ENCODE assay signal across 1 cellular context in the genomic region with DNA sequence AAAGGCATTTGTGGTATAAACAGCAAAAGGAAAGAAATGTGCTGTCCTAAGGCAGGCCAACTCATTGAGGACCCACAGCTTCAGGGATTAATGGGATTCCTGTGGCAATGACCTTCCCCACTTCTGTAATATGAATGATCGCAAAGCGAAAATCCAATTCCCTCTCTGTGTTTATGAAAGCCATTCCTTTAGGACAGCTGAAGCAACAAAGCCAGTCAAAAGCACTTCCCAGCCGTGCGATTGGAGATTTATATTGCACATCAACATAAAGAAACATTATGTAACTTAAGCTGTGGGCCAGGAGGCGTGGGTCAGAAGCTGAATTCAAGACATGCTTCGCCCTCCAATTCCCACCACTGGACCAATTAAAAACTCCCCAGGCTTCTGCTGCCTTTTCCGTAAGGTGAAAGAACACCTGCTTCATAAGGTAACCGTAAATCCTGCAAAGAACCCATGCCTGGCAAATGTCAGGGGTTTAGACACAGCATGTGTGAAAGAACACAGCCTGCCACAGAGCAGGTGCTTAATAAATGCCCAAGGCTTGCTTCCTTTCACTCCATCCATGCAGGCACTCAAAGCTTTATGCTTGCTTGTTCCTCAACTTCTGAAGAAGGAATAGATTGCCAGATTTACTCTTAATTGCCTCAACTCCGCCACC.
TF ChIP-seq lines count a peak whose summit lies in the region.

No MANE protein-coding gene starts in this region.

TF ChIP-seq in HEK293, 187 proteins besides CTCF, POLR2A, EP300 and RAD21 (continued from another document and continues in another):
- TF ChIP-seq ZNF398 (tag by site-specific recombination; IDR thresholded peaks at IDR 0.05) (no peak), OSR2 (tag by site-specific recombination; IDR thresholded peaks at IDR 0.05) (peak; percentile 74), ZNF660 (tag by site-specific recombination; IDR thresholded peaks at IDR 0.05) (no peak), ZIC2 (tag by site-specific recombination; IDR thresholded peaks at IDR 0.05) (peak; percentile 46; the same call in 1 of the 2 replicates), SCRT1 (tag by site-specific recombination; IDR thresholded peaks at IDR 0.05; ENCODE audit: borderline replicate concordance) (peak; percentile 48; the same call in 1 of the 2 replicates), ZNF585B (tag by site-specific recombination; IDR thresholded peaks at IDR 0.05) (no peak), ZNF214 (tag by site-specific recombination; IDR thresholded peaks at IDR 0.05; ENCODE audit: borderline replicate concordance) (no peak), TRIM28 (IDR thresholded peaks at IDR 0.05; ENCODE audit: borderline replicate concordance, low read length) (peak; percentile 44; the same call in 1 of the 2 replicates), ZBTB44 (tag by site-specific recombination; IDR thresholded peaks at IDR 0.05) (peak; percentile 60; the same call in 1 of the 2 replicates), EGR2 (tag by site-specific recombination; IDR thresholded peaks at IDR 0.05; ENCODE audit: low read depth) (0 out of 2 replicates have a peak, but pooled peaks have one; percentile 27), PRDM1 (tag by site-specific recombination; IDR thresholded peaks at IDR 0.05) (peak; percentile 84), ZNF211 (tag by site-specific recombination; IDR thresholded peaks at IDR 0.05; ENCODE audit: low read depth) (no peak), ZNF514 (tag by site-specific recombination; IDR thresholded peaks at IDR 0.05) (no peak), SCRT2 (tag by site-specific recombination; IDR thresholded peaks at IDR 0.05) (no peak), MZF1 (tag by site-specific recombination; IDR thresholded peaks at IDR 0.05; ENCODE audit: borderline replicate concordance) (peak; percentile 30; the same call in 1 of the 2 replicates), PRDM6 (tag by site-specific recombination; IDR thresholded peaks at IDR 0.05) (peak; percentile 16; the same call in 1 of the 2 replicates), ZXDB (tag by site-specific recombination; IDR thresholded peaks at IDR 0.05) (peak; percentile 45; the same call in 1 of the 2 replicates), GLIS1 (tag by site-specific recombination; IDR thresholded peaks at IDR 0.05) (peak; percentile 57; the same call in 1 of the 2 replicates), FEZF1 (tag by site-specific recombination; IDR thresholded peaks at IDR 0.05) (peak; percentile 51; the same call in 1 of the 2 replicates), ZNF449 (tag by site-specific recombination; IDR thresholded peaks at IDR 0.05) (no peak), ZNF10 (tag by site-specific recombination; IDR thresholded peaks at IDR 0.05) (peak; percentile 52; the same call in 1 of the 2 replicates), ZNF18 (tag by site-specific recombination; IDR thresholded peaks at IDR 0.05) (peak; percentile 98), ZNF561 (tag by site-specific recombination; IDR thresholded peaks at IDR 0.05; ENCODE audit: borderline replicate concordance) (peak; percentile 29; the same call in 1 of the 2 replicates), ZNF335 (tag by site-specific recombination; conservative IDR thresholded peaks at IDR 0.05) (no peak), ZNF510 (tag by site-specific recombination; IDR thresholded peaks at IDR 0.05; ENCODE audit: insufficient replicate concordance) (no peak), ZNF654 (tag by site-specific recombination; IDR thresholded peaks at IDR 0.05; ENCODE audit: low read depth) (no peak), ZNF664 (tag by site-specific recombination; IDR thresholded peaks at IDR 0.05) (peak; percentile 49; the same call in 1 of the 2 replicates), ZNF24 (tag by site-specific recombination; IDR thresholded peaks at IDR 0.05) (no peak), ZEB2 (tag by site-specific recombination; IDR thresholded peaks at IDR 0.05) (peak; percentile 77), ZBTB20 (tag by site-specific recombination; IDR thresholded peaks at IDR 0.05) (peak; percentile 98), ZNF677 (tag by site-specific recombination; IDR thresholded peaks at IDR 0.05) (no peak), IKZF3 (tag by site-specific recombination; IDR thresholded peaks at IDR 0.05) (peak; percentile 21; the same call in 1 of the 2 replicates), ZNF624 (tag by site-specific recombination; IDR thresholded peaks at IDR 0.05) (no peak)
- TF ChIP-seq, protein P1, sequence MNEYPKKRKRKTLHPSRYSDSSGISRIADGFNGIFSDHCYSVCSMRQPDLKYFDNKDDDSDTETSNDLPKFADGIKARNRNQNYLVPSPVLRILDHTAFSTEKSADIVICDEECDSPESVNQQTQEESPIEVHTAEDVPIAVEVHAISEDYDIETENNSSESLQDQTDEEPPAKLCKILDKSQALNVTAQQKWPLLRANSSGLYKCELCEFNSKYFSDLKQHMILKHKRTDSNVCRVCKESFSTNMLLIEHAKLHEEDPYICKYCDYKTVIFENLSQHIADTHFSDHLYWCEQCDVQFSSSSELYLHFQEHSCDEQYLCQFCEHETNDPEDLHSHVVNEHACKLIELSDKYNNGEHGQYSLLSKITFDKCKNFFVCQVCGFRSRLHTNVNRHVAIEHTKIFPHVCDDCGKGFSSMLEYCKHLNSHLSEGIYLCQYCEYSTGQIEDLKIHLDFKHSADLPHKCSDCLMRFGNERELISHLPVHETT (tag by site-specific recombination; IDR thresholded peaks at IDR 0.05) = no peak
- TF ChIP-seq, protein P2, sequence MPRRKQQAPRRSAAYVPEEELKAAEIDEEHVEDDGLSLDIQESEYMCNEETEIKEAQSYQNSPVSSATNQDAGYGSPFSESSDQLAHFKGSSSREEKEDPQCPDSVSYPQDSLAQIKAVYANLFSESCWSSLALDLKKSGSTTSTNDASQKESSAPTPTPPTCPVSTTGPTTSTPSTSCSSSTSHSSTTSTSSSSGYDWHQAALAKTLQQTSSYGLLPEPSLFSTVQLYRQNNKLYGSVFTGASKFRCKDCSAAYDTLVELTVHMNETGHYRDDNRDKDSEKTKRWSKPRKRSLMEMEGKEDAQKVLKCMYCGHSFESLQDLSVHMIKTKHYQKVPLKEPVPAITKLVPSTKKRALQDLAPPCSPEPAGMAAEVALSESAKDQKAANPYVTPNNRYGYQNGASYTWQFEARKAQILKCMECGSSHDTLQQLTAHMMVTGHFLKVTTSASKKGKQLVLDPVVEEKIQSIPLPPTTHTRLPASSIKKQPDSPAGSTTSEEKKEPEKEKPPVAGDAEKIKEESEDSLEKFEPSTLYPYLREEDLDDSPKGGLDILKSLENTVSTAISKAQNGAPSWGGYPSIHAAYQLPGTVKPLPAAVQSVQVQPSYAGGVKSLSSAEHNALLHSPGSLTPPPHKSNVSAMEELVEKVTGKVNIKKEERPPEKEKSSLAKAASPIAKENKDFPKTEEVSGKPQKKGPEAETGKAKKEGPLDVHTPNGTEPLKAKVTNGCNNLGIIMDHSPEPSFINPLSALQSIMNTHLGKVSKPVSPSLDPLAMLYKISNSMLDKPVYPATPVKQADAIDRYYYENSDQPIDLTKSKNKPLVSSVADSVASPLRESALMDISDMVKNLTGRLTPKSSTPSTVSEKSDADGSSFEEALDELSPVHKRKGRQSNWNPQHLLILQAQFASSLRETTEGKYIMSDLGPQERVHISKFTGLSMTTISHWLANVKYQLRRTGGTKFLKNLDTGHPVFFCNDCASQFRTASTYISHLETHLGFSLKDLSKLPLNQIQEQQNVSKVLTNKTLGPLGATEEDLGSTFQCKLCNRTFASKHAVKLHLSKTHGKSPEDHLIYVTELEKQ (tag by site-specific recombination; IDR thresholded peaks at IDR 0.05; ENCODE audit: borderline replicate concordance) = peak; percentile 61; the same call in 1 of the 2 replicates
- TF ChIP-seq, protein P3, sequence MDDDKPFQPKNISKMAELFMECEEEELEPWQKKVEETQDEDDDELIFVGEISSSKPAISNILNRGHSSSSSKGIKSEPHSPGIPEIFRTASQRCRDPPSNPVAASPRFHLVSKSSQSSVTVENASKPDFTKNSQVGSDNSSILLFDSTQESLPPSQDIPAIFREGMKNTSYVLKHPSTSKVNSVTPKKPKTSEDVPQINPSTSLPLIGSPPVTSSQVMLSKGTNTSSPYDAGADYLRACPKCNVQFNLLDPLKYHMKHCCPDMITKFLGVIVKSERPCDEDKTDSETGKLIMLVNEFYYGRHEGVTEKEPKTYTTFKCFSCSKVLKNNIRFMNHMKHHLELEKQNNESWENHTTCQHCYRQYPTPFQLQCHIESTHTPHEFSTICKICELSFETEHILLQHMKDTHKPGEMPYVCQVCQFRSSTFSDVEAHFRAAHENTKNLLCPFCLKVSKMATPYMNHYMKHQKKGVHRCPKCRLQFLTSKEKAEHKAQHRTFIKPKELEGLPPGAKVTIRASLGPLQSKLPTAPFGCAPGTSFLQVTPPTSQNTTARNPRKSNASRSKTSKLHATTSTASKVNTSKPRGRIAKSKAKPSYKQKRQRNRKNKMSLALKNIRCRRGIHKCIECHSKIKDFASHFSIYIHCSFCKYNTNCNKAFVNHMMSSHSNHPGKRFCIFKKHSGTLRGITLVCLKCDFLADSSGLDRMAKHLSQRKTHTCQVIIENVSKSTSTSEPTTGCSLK (tag by site-specific recombination; IDR thresholded peaks at IDR 0.05) = no peak
- TF ChIP-seq, protein P4, sequence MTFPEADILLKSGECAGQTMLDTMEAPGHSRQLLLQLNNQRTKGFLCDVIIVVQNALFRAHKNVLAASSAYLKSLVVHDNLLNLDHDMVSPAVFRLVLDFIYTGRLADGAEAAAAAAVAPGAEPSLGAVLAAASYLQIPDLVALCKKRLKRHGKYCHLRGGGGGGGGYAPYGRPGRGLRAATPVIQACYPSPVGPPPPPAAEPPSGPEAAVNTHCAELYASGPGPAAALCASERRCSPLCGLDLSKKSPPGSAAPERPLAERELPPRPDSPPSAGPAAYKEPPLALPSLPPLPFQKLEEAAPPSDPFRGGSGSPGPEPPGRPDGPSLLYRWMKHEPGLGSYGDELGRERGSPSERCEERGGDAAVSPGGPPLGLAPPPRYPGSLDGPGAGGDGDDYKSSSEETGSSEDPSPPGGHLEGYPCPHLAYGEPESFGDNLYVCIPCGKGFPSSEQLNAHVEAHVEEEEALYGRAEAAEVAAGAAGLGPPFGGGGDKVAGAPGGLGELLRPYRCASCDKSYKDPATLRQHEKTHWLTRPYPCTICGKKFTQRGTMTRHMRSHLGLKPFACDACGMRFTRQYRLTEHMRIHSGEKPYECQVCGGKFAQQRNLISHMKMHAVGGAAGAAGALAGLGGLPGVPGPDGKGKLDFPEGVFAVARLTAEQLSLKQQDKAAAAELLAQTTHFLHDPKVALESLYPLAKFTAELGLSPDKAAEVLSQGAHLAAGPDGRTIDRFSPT (tag by site-specific recombination; IDR thresholded peaks at IDR 0.05) = no peak
